Comparison of ENCODE assay signal across 13 cellular contexts in the genomic region with DNA sequence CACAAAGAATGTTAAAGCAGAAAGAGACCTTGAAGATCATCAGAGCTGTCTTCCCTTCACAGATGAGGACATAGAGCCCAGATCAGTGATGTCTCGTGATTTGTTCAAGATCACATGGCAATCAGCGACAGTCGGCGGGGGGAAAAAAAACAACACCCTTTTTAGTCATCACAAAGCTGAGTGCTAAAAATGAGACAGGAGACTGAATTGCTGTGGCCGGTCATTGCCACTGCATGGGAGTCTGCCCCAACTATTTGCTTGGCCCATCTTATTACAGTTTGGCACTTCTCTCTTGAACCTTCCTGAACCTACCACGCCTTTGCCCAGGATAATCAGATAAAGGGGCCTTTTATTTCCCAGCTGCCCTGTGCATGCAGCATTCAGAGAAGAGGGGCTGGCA. TPM values are rescaled to one million over a fixed set of nuclear protein-coding genes. Genes with fewer than 3 reads are reported as not detected.
DNase-seq lines count a peak whose midpoint lies in the region; ATAC-seq and TF ChIP-seq lines count a peak whose summit lies in the region.
"Had no signal": no experiment of that assay in that cellular context is flagged by ENCODE, and none has a peak within 500 bp of the region (broad histone marks: within the 10 kb centered on the region; RNA-seq: fewer than 3 reads in every experiment).

No MANE protein-coding gene starts in this region.

- no peaks in the 10 kb centered on the region for H4K20me1 ChIP-seq in osteoblast (ENCODE audit: insufficient read depth, low read length)

- H3K4me3 ChIP-seq in GM06990 (replicated peaks; ENCODE audit: low read depth, low read length): no peak overlapping the region
- no peak overlapping the region for H3K4me3 ChIP-seq in osteoblast (ENCODE audit: insufficient read depth, low read length)
- H3K4me3 ChIP-seq: HAP-1 had no signal

- H3K9me3 Mint-ChIP-seq in glutamatergic neuron (ENCODE audit: unreplicated experiment) (peaks cover 16% of the 10 kb centered on the region), progenitor cell of endocrine pancreas (ENCODE audit: low read depth) (no peaks in the 10 kb centered on the region)

- peaks cover 4% of the 10 kb centered on the region for H3K4me1 ChIP-seq in osteoblast (ENCODE audit: insufficient read depth, low read length)
- H3K4me1 ChIP-seq: HAP-1 had no signal

- H3K4me2 ChIP-seq in osteoblast (ENCODE audit: insufficient read depth, low read length): no peak overlapping the region

- H3K4me1 Mint-ChIP-seq in glutamatergic neuron (ENCODE audit: low read depth, unreplicated experiment): peaks cover 58% of the 10 kb centered on the region
- peaks cover 9% of the 10 kb centered on the region for H3K4me1 Mint-ChIP-seq in progenitor cell of endocrine pancreas (ENCODE audit: low read depth)

- TF ChIP-seq CTCF in GM06990 (IDR thresholded peaks at IDR 0.05; ENCODE audit: insufficient read depth, low read length, poor library complexity, severe bottlenecking): peak; percentile 7
- no peak for TF ChIP-seq CTCF in glutamatergic neuron (IDR thresholded peaks at IDR 0.05; ENCODE audit: partially characterized antibody, unreplicated experiment)
- TF ChIP-seq CTCF in progenitor cell of endocrine pancreas (IDR thresholded peaks at IDR 0.05; ENCODE audit: unreplicated experiment): no peak
- TF ChIP-seq CTCF in osteoblast (IDR thresholded peaks at IDR 0.05; ENCODE audit: extremely low read depth, low read depth, low read length): no peak

- H3K36me3 ChIP-seq in GM06990 (ENCODE audit: control insufficient read depth, insufficient read depth, low read length) (no peaks in the 10 kb centered on the region), osteoblast (ENCODE audit: insufficient read depth, low read length) (no peaks in the 10 kb centered on the region)
- H3K36me3 ChIP-seq: HAP-1, neutrophil had no signal

- no peaks in the 10 kb centered on the region for H3K79me2 ChIP-seq in osteoblast (ENCODE audit: insufficient read depth, low read length)

- H3K27me3 Mint-ChIP-seq in glutamatergic neuron (ENCODE audit: unreplicated experiment) (peaks cover 14% of the 10 kb centered on the region), progenitor cell of endocrine pancreas (no peaks in the 10 kb centered on the region)

- H3K4me3 Mint-ChIP-seq in glutamatergic neuron (ENCODE audit: unreplicated experiment): peak overlapping the region; percentile 69
- no peak overlapping the region for H3K4me3 Mint-ChIP-seq in progenitor cell of endocrine pancreas (ENCODE audit: low read depth)

- H3K27ac Mint-ChIP-seq in glutamatergic neuron (ENCODE audit: unreplicated experiment) (peak overlapping the region; percentile 83), progenitor cell of endocrine pancreas (no peak overlapping the region)

- H3K27me3 ChIP-seq in GM06990 (replicated peaks; ENCODE audit: control insufficient read depth, insufficient read depth, low read length): no peaks in the 10 kb centered on the region
- no peaks in the 10 kb centered on the region for H3K27me3 ChIP-seq in osteoblast (ENCODE audit: insufficient read depth, low read length)

- H3K36me3 Mint-ChIP-seq in glutamatergic neuron (ENCODE audit: unreplicated experiment) (no peaks in the 10 kb centered on the region), progenitor cell of endocrine pancreas (ENCODE audit: insufficient read depth) (peaks cover 2% of the 10 kb centered on the region)

- H2AFZ ChIP-seq in osteoblast (ENCODE audit: low read length): no peak overlapping the region

- ATAC-seq in GM18520 (IDR thresholded peaks at IDR 0.05; ENCODE audit: unreplicated experiment) (peak; percentile 42), HG03439 (IDR thresholded peaks at IDR 0.05; ENCODE audit: unreplicated experiment) (peak; percentile 32)

- H3K9me3 ChIP-seq in osteoblast (ENCODE audit: low read depth, low read length): no peaks in the 10 kb centered on the region
- H3K9me3 ChIP-seq: HAP-1, neutrophil had no signal

- H3K27ac ChIP-seq in osteoblast (ENCODE audit: low read depth, low read length): no peak overlapping the region
- H3K27ac ChIP-seq: neutrophil had no signal

- DNase-seq in GM06990 (ENCODE audit: extremely low read depth, insufficient read length) (no peak), glutamatergic neuron (no peak), dermis blood vessel endothelial cell (no peak), progenitor cell of endocrine pancreas (ENCODE audit: low spot score, unreplicated experiment) (no peak), osteoblast (ENCODE audit: insufficient read length, low spot score, missing footprints) (no peak), NCI-H1105 treated with DMSO at 0.1 percent for 48 hours (lab: John Stamatoyannopoulos, UW) (no peak)
- DNase-seq: activated T-cell treated with anti-CD3 and anti-CD28 coated beads, Interleukin-2, amount 50 U/mL, for 1 hour; kidney; NCI-H1092 treated with DMSO at 0.1 percent for 48 hours had no signal

RNA-seq across cellular contexts. Expression of gene SETBP1, which starts 42.7 kb away (rescaled TPM):
- total RNA-seq in glutamatergic neuron (ENCODE audit: unreplicated experiment) (83.3 TPM), dermis blood vessel endothelial cell (2.7 and 4.8 TPM in 2 replicates), progenitor cell of endocrine pancreas (30.8 and 32.2 TPM in 2 replicates), osteoblast (22.8 and 23.0 TPM in 2 replicates)
